Comparison of ENCODE assay signal across 8 cellular contexts in genomic region chr15:25862087-25862468, GRCh38. TPM values are rescaled to one million over a fixed set of nuclear protein-coding genes. Genes with fewer than 3 reads are reported as not detected.
A peak's percentile ranks its signal among the peaks of the same experiment; 100 is the strongest.
DNase-seq lines count a peak whose midpoint lies in the region; ATAC-seq, FAIRE-seq and TF ChIP-seq lines count a peak whose summit lies in the region.

No MANE protein-coding gene starts in this region.

- TF ChIP-seq POLR2A in heart left ventricle (IDR thresholded peaks at IDR 0.05) (no peak), GM12892 (IDR thresholded peaks at IDR 0.05; ENCODE audit: low read depth, low read length) (no peak)

- H3K36me3 ChIP-seq in heart left ventricle = no peaks in the 10 kb centered on the region
- H3K36me3 ChIP-seq in mucosa of rectum (ENCODE audit: control insufficient read depth in 2 of 2, insufficient read depth in 2 of 2, low read length in 2 of 2) = no peaks in the 10 kb centered on the region
- no peaks in the 10 kb centered on the region for H3K36me3 ChIP-seq in aorta (ENCODE audit: control insufficient read depth in 1 of 2, insufficient read depth in 2 of 2, low read length in 1 of 2)

- H3K9me3 ChIP-seq in heart left ventricle (no peaks in the 10 kb centered on the region), mucosa of rectum (ENCODE audit: control insufficient read depth in 2 of 2, low read length in 2 of 2) (no peaks in the 10 kb centered on the region), aorta (ENCODE audit: control insufficient read depth, low read length) (no peaks in the 10 kb centered on the region)

- ATAC-seq in heart left ventricle (peak in 3 of 4 donors; percentile 7 to 19 (median 19)), Right ventricle myocardium inferior (no peak), aorta (ENCODE audit: low FRiP score) (peak; percentile 2)

- no peak for TF ChIP-seq CTCF in heart left ventricle (IDR thresholded peaks at IDR 0.05)

- peak overlapping the region; percentile 15 to 77 (median 61) for H3K4me3 ChIP-seq in heart left ventricle
- peak overlapping the region; percentile 65 to 72 for H3K4me3 ChIP-seq in mucosa of rectum (ENCODE audit: low read length in 2 of 2)
- H3K4me3 ChIP-seq in aorta (ENCODE audit: low read length in 2 of 2) = peak overlapping the region; percentile 64 to 96

- 18 to 27% (median 19%) methylated on average over 11 to 17 of the region's 17 CpGs for WGBS in heart left ventricle, 4 donors
- WGBS in aorta, 2 donors = 1% methylated on average over 17 of the region's 17 CpGs

- H3K4me1 ChIP-seq in heart left ventricle (peaks cover 0 to 40% (median 6%) of the 10 kb centered on the region in 12 donors), mucosa of rectum (ENCODE audit: control insufficient read depth in 2 of 2, insufficient read depth in 2 of 2, low read length in 2 of 2) (peaks cover 3 to 7% of the 10 kb centered on the region in 2 donors), aorta (ENCODE audit: control insufficient read depth in 1 of 2, insufficient read depth in 2 of 2, low read length in 2 of 2) (no peaks in the 10 kb centered on the region)

- FAIRE-seq in GM12892 (lab: Jason Lieb, UNC) = no peak

- H3K27me3 ChIP-seq in heart left ventricle (peaks cover 0 to 30% (median 12%) of the 10 kb centered on the region in 9 donors), mucosa of rectum (ENCODE audit: control insufficient read depth in 2 of 2, insufficient read depth in 2 of 2, low read length in 2 of 2) (no peaks in the 10 kb centered on the region), aorta (ENCODE audit: control insufficient read depth in 1 of 2, insufficient read depth in 2 of 2, low read length in 1 of 2) (no peaks in the 10 kb centered on the region)

- H3K27ac ChIP-seq in heart left ventricle = peak overlapping the region in 9 of 12 donors; percentile 39 to 70 (median 56)
- H3K27ac ChIP-seq in cingulate gyrus (ENCODE audit: low read depth, low read length) = peak overlapping the region; percentile 39
- peak overlapping the region; percentile 62 to 75 for H3K27ac ChIP-seq in mucosa of rectum (ENCODE audit: low read depth in 2 of 2, low read length in 2 of 2)
- H3K27ac ChIP-seq in aorta (ENCODE audit: low read depth in 1 of 2, low read length in 2 of 2) = peak overlapping the region; percentile 56 to 77

- H3K9ac ChIP-seq in mucosa of rectum (ENCODE audit: low read depth in 1 of 2, low read length in 2 of 2) = peak overlapping the region; percentile 56 to 66

- intact Hi-C loops in heart left ventricle (cut with DNase I) = loop anchor here in 3 of 10 donors (5.0 to 10.0 kb wide), 3 partner anchors 85 to 127 kb away; no protein-coding TSS in a partner anchor
- intact Hi-C loops in Right ventricle myocardium inferior (cut with DNase I) = no loop called here
- intact Hi-C loops in aorta (cut with DNase I) = loop anchor here (2.0 to 10.0 kb wide), 9 partner anchors 35 to 357 kb away; no protein-coding TSS in a partner anchor

- DNase-seq in heart left ventricle = no peak
- DNase-seq in Right ventricle myocardium inferior (ENCODE audit: missing footprints) = no peak
- DNase-seq in aorta = peak in 1 of 2 donors; percentile 51
- DNase-seq in GM12892 (ENCODE audit: insufficient read length) = no peak
- DNase-seq in cerebellar nuclear complex (lab: John Stamatoyannopoulos, UW) = no peak
- DNase-seq in ecto neural progenitor cell (ENCODE audit: low spot score) = no peak

RNA-seq across cellular contexts. Expression of gene ATP10A, which starts 1.0 kb away (rescaled TPM):
- total RNA-seq in heart left ventricle (1 to 10 TPM in 5 of 9 donors, under 1 TPM in 4; 0.55 to 3.3 (median 1.0) TPM), Right ventricle myocardium inferior (1.7 TPM), aorta (10 to 100 TPM; 19.9 to 55.0 TPM)
- polyA plus RNA-seq in heart left ventricle (1 to 10 TPM in 1 of 2 donors, under 1 TPM in 1; 0.53 to 2.0 TPM), aorta (10 to 100 TPM in 1 of 2 donors, 1 to 10 TPM in 1; 3.6 to 24.4 TPM)
- polyA plus RNA-seq in GM12892 (2012; ENCODE audit: missing spikeins) = 0.11 TPM
